ENCODE assay signal across 1 cellular context in genomic region chr22:35299717-35300497, GRCh38.
TF ChIP-seq lines count a peak whose summit lies in the region.

Gene TOM1 (plus strand): TSS chr22:35299894. CDS start chr22:35299929, 35 bp downstream.

TF ChIP-seq in HepG2, 621 proteins besides CTCF, POLR2A, EP300 and RAD21 (continued from another document and continues in another):
- no peak for TF ChIP-seq DMTF1 (CRISPR knock-in tag; IDR thresholded peaks at IDR 0.05)
- no peak for TF ChIP-seq ZNF20 (CRISPR knock-in tag; IDR thresholded peaks at IDR 0.05)
- no peak for TF ChIP-seq ELK4 (CRISPR knock-in tag; IDR thresholded peaks at IDR 0.05; ENCODE audit: borderline replicate concordance)
- no peak for TF ChIP-seq ARNT (IDR thresholded peaks at IDR 0.05)
- TF ChIP-seq ZMYM3 (CRISPR knock-in tag; IDR thresholded peaks at IDR 0.05) = peak; percentile 40; the same call in 1 of the 2 replicates
- TF ChIP-seq MEIS1 (CRISPR knock-in tag; IDR thresholded peaks at IDR 0.05; ENCODE audit: borderline replicate concordance) = peak; percentile 84; the same call in 1 of the 2 replicates
- TF ChIP-seq ZNF567 (CRISPR knock-in tag; IDR thresholded peaks at IDR 0.05; ENCODE audit: borderline replicate concordance) = 0 out of 2 replicates have a peak, but pooled peaks have one; percentile 33
- peak; percentile 59 for TF ChIP-seq SPEN (CRISPR knock-in tag; IDR thresholded peaks at IDR 0.05; ENCODE audit: low read depth)
- no peak for TF ChIP-seq TOE1 (CRISPR knock-in tag; IDR thresholded peaks at IDR 0.05)
- TF ChIP-seq TAF15 (IDR thresholded peaks at IDR 0.05; ENCODE audit: low read depth, low read length, poor library complexity, severe bottlenecking) = peak; percentile 32
- TF ChIP-seq ZNF609 (CRISPR knock-in tag; IDR thresholded peaks at IDR 0.05; ENCODE audit: borderline replicate concordance) = no peak; the same call in 1 of the 2 replicates
- peak; percentile 54; the same call in 1 of the 2 replicates for TF ChIP-seq HDAC2 (CRISPR knock-in tag; IDR thresholded peaks at IDR 0.05)
- no peak for TF ChIP-seq TEAD2 (CRISPR knock-in tag; IDR thresholded peaks at IDR 0.05)
- peak; percentile 95 for TF ChIP-seq AGO2 (optimal IDR thresholded peaks at IDR 0.05; ENCODE audit: low read depth, low read length)
- TF ChIP-seq ZNF761 (CRISPR knock-in tag; conservative IDR thresholded peaks at IDR 0.05) = no peak; the same call in 1 of the 2 replicates
- TF ChIP-seq POLR2AphosphoS5 (IDR thresholded peaks at IDR 0.05; ENCODE audit: low read depth, low read length) = peak; percentile 66
- TF ChIP-seq HES4 (CRISPR knock-in tag; IDR thresholded peaks at IDR 0.05; ENCODE audit: borderline replicate concordance) = peak; percentile 53; the same call in 1 of the 2 replicates
- peak; percentile 34; the same call in 1 of the 2 replicates for TF ChIP-seq PHF21A (CRISPR knock-in tag; IDR thresholded peaks at IDR 0.05)
- peak; percentile 49; the same call in 1 of the 2 replicates for TF ChIP-seq ZSCAN5A (CRISPR knock-in tag; IDR thresholded peaks at IDR 0.05; ENCODE audit: borderline replicate concordance)
- no peak for TF ChIP-seq XBP1 (CRISPR knock-in tag; IDR thresholded peaks at IDR 0.05)
- TF ChIP-seq SALL1 (CRISPR knock-in tag; IDR thresholded peaks at IDR 0.05) = peak; percentile 57; the same call in 1 of the 2 replicates
- peak; percentile 39; the same call in 1 of the 2 replicates for TF ChIP-seq GTF2F1 (IDR thresholded peaks at IDR 0.05; ENCODE audit: low read length)
- TF ChIP-seq PRDM4 (CRISPR knock-in tag; IDR thresholded peaks at IDR 0.05; ENCODE audit: borderline replicate concordance) = no peak
- no peak for TF ChIP-seq FUBP1 (CRISPR knock-in tag; IDR thresholded peaks at IDR 0.05; ENCODE audit: borderline replicate concordance)
- no peak for TF ChIP-seq THAP8 (CRISPR knock-in tag; IDR thresholded peaks at IDR 0.05; ENCODE audit: borderline replicate concordance)
- TF ChIP-seq ZNF318 (CRISPR knock-in tag; IDR thresholded peaks at IDR 0.05) = no peak; the same call in 1 of the 2 replicates
- TF ChIP-seq ZNF543 (CRISPR knock-in tag; IDR thresholded peaks at IDR 0.05) = peak; percentile 77; the same call in 1 of the 2 replicates
